ENCODE assay signal across 12 cellular contexts in genomic region chr10:22681301-22681700, GRCh38. TPM values are rescaled to one million over a fixed set of nuclear protein-coding genes. Genes with fewer than 3 reads are reported as not detected.
DNase-seq lines count a peak whose midpoint lies in the region; ATAC-seq and TF ChIP-seq lines count a peak whose summit lies in the region.
"Had no signal": no experiment of that assay in that cellular context is flagged by ENCODE, and none has a peak within 500 bp of the region (broad histone marks: within the 10 kb centered on the region; RNA-seq: fewer than 3 reads in every experiment).

No MANE protein-coding gene starts in this region.

- peak overlapping the region; percentile 20 for H3K14ac ChIP-seq in trophoblast cell (ENCODE audit: low read length)

- ATAC-seq in HG02973 (IDR thresholded peaks at IDR 0.05; ENCODE audit: unreplicated experiment) (no peak), heart right ventricle (no peak)

- 0 out of 2 replicates have a peak overlapping the region, but pooled peaks have one; percentile 10 for H3K4me2 ChIP-seq in PC-9
- H3K4me2 ChIP-seq in mammary epithelial cell (ENCODE audit: insufficient read depth, low read depth, low read length): no peak overlapping the region
- H3K4me2 ChIP-seq in trophoblast cell (ENCODE audit: low read length): no peak overlapping the region

- no peaks in the 10 kb centered on the region for H3K27me3 ChIP-seq in PC-9 (ENCODE audit: insufficient read depth, low read depth)
- no peaks in the 10 kb centered on the region for H3K27me3 ChIP-seq in mammary epithelial cell (ENCODE audit: insufficient read depth, low read length)
- no peaks in the 10 kb centered on the region for H3K27me3 ChIP-seq in trophoblast cell (ENCODE audit: insufficient read depth, low read length)
- H3K27me3 ChIP-seq in heart right ventricle: no peaks in the 10 kb centered on the region

- no peak overlapping the region for H3K23ac ChIP-seq in trophoblast cell (ENCODE audit: low read length)

- H3K27ac Mint-ChIP-seq in T-helper 1 cell treated with Interleukin-12 subunit alpha and Interleukin-12 subunit beta and Interleukin-4 antibody, amounts not matched to agents 30 μg/mL and 1 μg/mL, for 36 hours: peak overlapping the region; percentile 94

- dilution Hi-C loops in mammary epithelial cell (cut with HindIII; ENCODE audit: low sequenced_read_pairs): no loop called here

- peak overlapping the region; percentile 45 for H3K4me3 Mint-ChIP-seq in T-helper 1 cell treated with Interleukin-12 subunit alpha and Interleukin-12 subunit beta and Interleukin-4 antibody, amounts not matched to agents 30 μg/mL and 1 μg/mL, for 36 hours

- WGBS in mammary epithelial cell (ENCODE audit: low coverage, missing lambda C conversion rate): 100% methylated on average over 1 of the region's 1 CpG
- no CpG with 5 or more reads among the region's 1 CpG for WGBS in trophoblast cell (ENCODE audit: extremely low coverage, insufficient coverage, insufficient read length)
- 95 to 100% methylated on average over 1 of the region's 1 CpG for WGBS in heart right ventricle, 2 donors

- intact Hi-C loops in PC-9 (cut with micrococcal nuclease; ENCODE audit: unreplicated experiment) (loop anchor here (5.0 to 10.0 kb wide), 3 partner anchors 144 to 386 kb away; partner anchors contain the start of gene BMI1), mammary epithelial cell (cut with micrococcal nuclease) (loop anchor here (5.0 kb wide), 1 partner anchor 59 kb away; no protein-coding TSS in a partner anchor), heart right ventricle (cut with DNase I) (no loop called here)

- peaks cover 86% of the 10 kb centered on the region for H3K4me1 Mint-ChIP-seq in T-helper 1 cell treated with Interleukin-12 subunit alpha and Interleukin-12 subunit beta and Interleukin-4 antibody, amounts not matched to agents 30 μg/mL and 1 μg/mL, for 36 hours (ENCODE audit: low read depth)

- POLR2A ChIA-PET in PC-9 (lab: Charles Lee; ENCODE audit: unreplicated experiment): interaction anchor here (0.5 to 0.6 kb wide), 2 partner anchors 98 to 135 kb away, joined by 3 read pairs; no protein-coding TSS in a partner anchor

- H3K36me3 ChIP-seq in PC-9 (ENCODE audit: low read depth) (no peaks in the 10 kb centered on the region), mammary epithelial cell (ENCODE audit: insufficient read depth, low read length) (no peaks in the 10 kb centered on the region), trophoblast cell (ENCODE audit: control insufficient read depth in 1 of 2, insufficient read depth in 2 of 2, low read length in 2 of 2) (peaks cover 0 to 2% of the 10 kb centered on the region in 2 experiments), heart right ventricle (no peaks in the 10 kb centered on the region)
- H3K36me3 ChIP-seq: thoracic aorta had no signal

- peak overlapping the region; percentile 39 for H2AK5ac ChIP-seq in trophoblast cell (ENCODE audit: low read length)

- no peak overlapping the region for H2BK5ac ChIP-seq in trophoblast cell (ENCODE audit: low read depth, low read length, poor library complexity)

- H3K18ac ChIP-seq in trophoblast cell (ENCODE audit: low read length): peak overlapping the region; percentile 60

- H3K27me3 Mint-ChIP-seq in T-helper 1 cell treated with Interleukin-12 subunit alpha and Interleukin-12 subunit beta and Interleukin-4 antibody, amounts not matched to agents 30 μg/mL and 1 μg/mL, for 36 hours (ENCODE audit: low read depth): no peaks in the 10 kb centered on the region

- DNase-seq in T-helper 1 cell (no peak), PC-9 (no peak), mammary epithelial cell (no peak), trophoblast cell (no peak), NAMALWA (ENCODE audit: low spot score) (no peak), heart right ventricle (no peak)
- DNase-seq: NCI-H1436, NCI-H524 had no signal

- TF ChIP-seq CTCF in PC-9 (conservative IDR thresholded peaks at IDR 0.05): no peak
- no peak for TF ChIP-seq CTCF in mammary epithelial cell (conservative IDR thresholded peaks at IDR 0.05 in 1 of 2, IDR thresholded peaks at IDR 0.05 in 1 of 2; ENCODE audit: extremely low read depth in 1 of 2, insufficient read depth in 1 of 2, low read depth in 1 of 2, low read length in 2 of 2)
- TF ChIP-seq CTCF in heart right ventricle (IDR thresholded peaks at IDR 0.05): no peak

- H4K12ac ChIP-seq in trophoblast cell (ENCODE audit: low read depth, low read length): no peak overlapping the region

- H3K9me2 ChIP-seq in PC-9 (ENCODE audit: insufficient read depth): no peaks in the 10 kb centered on the region

- no peaks in the 10 kb centered on the region for H4K20me1 ChIP-seq in PC-9 (ENCODE audit: insufficient read depth)
- H4K20me1 ChIP-seq in mammary epithelial cell (ENCODE audit: insufficient read depth, low read length): no peaks in the 10 kb centered on the region

- no peaks in the 10 kb centered on the region for H3K9me3 Mint-ChIP-seq in T-helper 1 cell treated with Interleukin-12 subunit alpha and Interleukin-12 subunit beta and Interleukin-4 antibody, amounts not matched to agents 30 μg/mL and 1 μg/mL, for 36 hours

- H2BK120ac ChIP-seq in trophoblast cell (ENCODE audit: insufficient read depth, low read length, poor library complexity): peak overlapping the region; percentile 68

- no peak overlapping the region for H4K8ac ChIP-seq in trophoblast cell (ENCODE audit: low read depth, low read length)

- peaks cover 26% of the 10 kb centered on the region for H3F3A ChIP-seq in PC-9 (ENCODE audit: insufficient read depth, low read depth)

- peak overlapping the region; percentile 80 for H3K4ac ChIP-seq in trophoblast cell (ENCODE audit: low read depth, low read length)

- in situ Hi-C loops in mammary epithelial cell (cut with MboI; ENCODE audit: low sequenced_read_pairs in 2 of 2): no loop called here

- CTCF ChIA-PET in PC-9 (lab: Charles Lee): no interaction called here
- CTCF ChIA-PET in mammary epithelial cell (lab: Charles Lee; ENCODE audit: low non-redundant PET): no interaction called here

- no peak overlapping the region for H4K91ac ChIP-seq in trophoblast cell (ENCODE audit: low read depth, low read length)

- H3K4me3 ChIP-seq in PC-9: no peak overlapping the region
- no peak overlapping the region for H3K4me3 ChIP-seq in mammary epithelial cell (replicated peaks in 1 of 3; ENCODE audit: insufficient read depth in 1 of 3, low read depth in 2 of 3, low read length in 3 of 3)
- H3K4me3 ChIP-seq in trophoblast cell (ENCODE audit: low read depth, low read length): no peak overlapping the region
- no peak overlapping the region for H3K4me3 ChIP-seq in heart right ventricle
- H3K4me3 ChIP-seq: thoracic aorta had no signal

- peak overlapping the region; percentile 23 for H2BK12ac ChIP-seq in trophoblast cell (ENCODE audit: low read length)

- H3K79me1 ChIP-seq in trophoblast cell (ENCODE audit: low read length): no peaks in the 10 kb centered on the region

- H3K9ac ChIP-seq in mammary epithelial cell (ENCODE audit: insufficient read depth, low read length) (peak overlapping the region; percentile 32), trophoblast cell (ENCODE audit: low read length) (no peak overlapping the region)

- H3K4me1 ChIP-seq in PC-9 (replicated peaks; ENCODE audit: insufficient read depth) (peaks cover 49% of the 10 kb centered on the region), mammary epithelial cell (ENCODE audit: insufficient read depth, low read length) (peaks cover 40% of the 10 kb centered on the region), trophoblast cell (ENCODE audit: control insufficient read depth in 1 of 2, insufficient read depth in 2 of 2, low read length in 2 of 2) (peaks cover 20 to 29% of the 10 kb centered on the region in 2 experiments), heart right ventricle (peaks cover 0 to 82% (median 24%) of the 10 kb centered on the region in 9 donors)

- H3K79me2 ChIP-seq in PC-9 (ENCODE audit: low read depth): peaks cover 35% of the 10 kb centered on the region
- peaks cover 66% of the 10 kb centered on the region for H3K79me2 ChIP-seq in mammary epithelial cell (ENCODE audit: insufficient read depth, low read length)
- H3K79me2 ChIP-seq in trophoblast cell (ENCODE audit: control insufficient read depth, insufficient read depth, low read length, poor library complexity): peaks cover 10% of the 10 kb centered on the region

- BruUV-seq in PC-9 (replicated peaks; lab: Mats Ljungman, UMichigan) (TSS peak; percentile 13), mammary epithelial cell (replicated peaks; lab: Mats Ljungman, UMichigan) (no TSS peak)

- H3K9me3 ChIP-seq in PC-9 (ENCODE audit: insufficient read depth, low read depth): no peaks in the 10 kb centered on the region
- no peaks in the 10 kb centered on the region for H3K9me3 ChIP-seq in mammary epithelial cell (replicated peaks; ENCODE audit: insufficient read depth, low read length)
- peaks cover 1% of the 10 kb centered on the region for H3K9me3 ChIP-seq in trophoblast cell (ENCODE audit: insufficient read depth, low read depth, low read length)
- no peaks in the 10 kb centered on the region for H3K9me3 ChIP-seq in heart right ventricle
- H3K9me3 ChIP-seq: thoracic aorta had no signal

- peaks cover 4% of the 10 kb centered on the region for H3K36me3 Mint-ChIP-seq in T-helper 1 cell treated with Interleukin-12 subunit alpha and Interleukin-12 subunit beta and Interleukin-4 antibody, amounts not matched to agents 30 μg/mL and 1 μg/mL, for 36 hours (ENCODE audit: low read depth)

- H2AFZ ChIP-seq in PC-9 (no peak overlapping the region), mammary epithelial cell (ENCODE audit: low read depth, low read length) (no peak overlapping the region), trophoblast cell (ENCODE audit: insufficient read depth, low read length, poor library complexity) (no peak overlapping the region)

- H3K27ac ChIP-seq in PC-9 (peak overlapping the region; percentile 34; the same call in 1 of the 2 replicates), mammary epithelial cell (ENCODE audit: insufficient read depth, low read depth, low read length) (peak overlapping the region; percentile 93), trophoblast cell (ENCODE audit: low read depth, low read length) (no peak overlapping the region), heart right ventricle (peak overlapping the region in 2 of 10 donors; percentile 27 to 78)
- H3K27ac ChIP-seq: 22Rv1 had no signal

RNA-seq across cellular contexts. Expression of gene PIP4K2A, which starts 33.1 kb away (rescaled TPM):
- total RNA-seq in PC-9 (2021): 16.1 and 21.4 TPM in 2 replicates
- 10 to 100 TPM in 1 of 2 donors, 1 to 10 TPM in 1; 7.2 to 13.4 TPM for total RNA-seq in mammary epithelial cell
- polyA plus RNA-seq in mammary epithelial cell: 5.2 TPM
- 8.7 TPM for polyA minus RNA-seq in mammary epithelial cell
- polyA plus RNA-seq in trophoblast cell (2013): 94.7 and 97.3 TPM in 2 replicates
- total RNA-seq in heart right ventricle: 10 to 100 TPM in 8 of 10 donors, 1 to 10 TPM in 2; 8.8 to 29.1 (median 14.3) TPM
- polyA plus RNA-seq in heart right ventricle: 1 to 10 TPM; 6.0 to 6.4 TPM

Comparison
In these comparisons a context has a peak if more than half of its experiments do, and no peak if none do; other contexts are left out.
1. intact Hi-C loops: an anchor here in PC-9 (5.0 to 10.0 kb wide) and mammary epithelial cell (5.0 kb wide); none called in heart right ventricle.